Comparison of ENCODE assay signal across 2 cellular contexts in genomic region chr1:25760122-25760719, GRCh38.
A peak's percentile ranks its signal among the peaks of the same experiment; 100 is the strongest.
TF ChIP-seq lines count a peak whose summit lies in the region.

No MANE protein-coding gene starts in this region.

TF ChIP-seq in liver, 16 proteins besides CTCF, POLR2A, EP300 and RAD21:
- peak; percentile 72 for TF ChIP-seq NR2F2 (IDR thresholded peaks at IDR 0.05)
- no peak for TF ChIP-seq REST (IDR thresholded peaks at IDR 0.05)

TF ChIP-seq in HepG2, 621 proteins besides CTCF, POLR2A, EP300 and RAD21:
- TF ChIP-seq CHD4 (IDR thresholded peaks at IDR 0.05; ENCODE audit: borderline replicate concordance, low read length) (no peak), ZNF660 (CRISPR knock-in tag; IDR thresholded peaks at IDR 0.05; ENCODE audit: borderline replicate concordance, low read depth) (no peak), MAFK (conservative IDR thresholded peaks at IDR 0.05 in 1 of 2, IDR thresholded peaks at IDR 0.05 in 1 of 2; ENCODE audit: low read length in 2 of 2) (no peak), ZNF17 (CRISPR knock-in tag; IDR thresholded peaks at IDR 0.05) (no peak), RBAK (CRISPR knock-in tag; IDR thresholded peaks at IDR 0.05) (no peak), ZNF782 (CRISPR knock-in tag; IDR thresholded peaks at IDR 0.05; ENCODE audit: borderline replicate concordance) (no peak), ZIK1 (CRISPR knock-in tag; IDR thresholded peaks at IDR 0.05; ENCODE audit: borderline replicate concordance, low read depth) (no peak)
